In genomic region chr12:105352940-105353635, GRCh38 we compare ENCODE assay signal across 15 cellular contexts. TPM values are rescaled to one million over a fixed set of nuclear protein-coding genes. Genes with fewer than 3 reads are reported as not detected.
DNase-seq lines count a peak whose midpoint lies in the region; ATAC-seq and TF ChIP-seq lines count a peak whose summit lies in the region.
"Had no signal": no experiment of that assay in that cellular context is flagged by ENCODE, and none has a peak within 500 bp of the region (broad histone marks: within the 10 kb centered on the region; RNA-seq: fewer than 3 reads in every experiment).

No MANE protein-coding gene starts in this region.

- no TSS peak for BruUV-seq in PC-3 (replicated peaks; lab: Mats Ljungman, UMichigan)

- peak overlapping the region; percentile 61 for H3K4me2 ChIP-seq in PC-3 (ENCODE audit: low read length)

- H3K4me1 ChIP-seq in right cardiac atrium (ENCODE audit: control insufficient read depth, insufficient read depth, low read length) (no peaks in the 10 kb centered on the region), PC-3 (ENCODE audit: insufficient read depth, low read length) (peaks cover 37% of the 10 kb centered on the region), iPS-20b (ENCODE audit: insufficient read depth, low read length) (peaks cover 12% of the 10 kb centered on the region; the same call in 1 of the 2 replicates), tibial artery (peaks cover 0 to 98% (median 52%) of the 10 kb centered on the region in 4 donors)

- intact Hi-C loops in right cardiac atrium (cut with DNase I) (no loop called here), Right ventricle myocardium superior (cut with DNase I) (no loop called here), PC-3 (cut with micrococcal nuclease) (no loop called here), tibial artery (cut with DNase I; ENCODE audit: low total_unique reads) (no loop called here)

- POLR2A ChIA-PET in PC-3 (lab: Charles Lee; ENCODE audit: unreplicated experiment), result interaction anchor here (0.6 to 1.0 kb wide), 4 partner anchors 101 to 841 kb away, joined by 3 to 6 read pairs (median 4); partner anchors contain the start of gene APPL2

- ATAC-seq in right cardiac atrium, result peak; percentile 64 to 79
- no peak for ATAC-seq in Right ventricle myocardium superior (ENCODE audit: poor library complexity)
- peak; percentile 85 for ATAC-seq in PC-3
- no peak for ATAC-seq in HG03159 (IDR thresholded peaks at IDR 0.05; ENCODE audit: unreplicated experiment)

- H3K9ac ChIP-seq in PC-3 (ENCODE audit: low read length) (no peak overlapping the region), iPS-20b (ENCODE audit: low read depth, low read length) (no peak overlapping the region)

- no peaks in the 10 kb centered on the region for H3K9me3 ChIP-seq in right cardiac atrium (ENCODE audit: control insufficient read depth, low read length)
- H3K9me3 ChIP-seq in PC-3 (ENCODE audit: low read length), result no peaks in the 10 kb centered on the region
- no peaks in the 10 kb centered on the region for H3K9me3 ChIP-seq in iPS-20b (ENCODE audit: insufficient read depth, low read depth, low read length)
- no peaks in the 10 kb centered on the region for H3K9me3 ChIP-seq in tibial artery
- H3K9me3 ChIP-seq: tibial nerve had no signal

- peaks cover 5% of the 10 kb centered on the region for H3F3A ChIP-seq in PC-3 (ENCODE audit: low read length, unreplicated experiment)

- WGBS in right cardiac atrium, result 57% methylated on average over 9 of the region's 9 CpGs

- H3K9me2 ChIP-seq in PC-3 (replicated peaks; ENCODE audit: low read length), result no peaks in the 10 kb centered on the region

- H4K20me1 ChIP-seq in PC-3 (ENCODE audit: low read length), result no peaks in the 10 kb centered on the region

- DNase-seq in right cardiac atrium, result no peak
- no peak for DNase-seq in Right ventricle myocardium superior
- peak; percentile 86 for DNase-seq in PC-3
- DNase-seq in tibial artery, result no peak
- no peak for DNase-seq in substantia nigra (lab: John Stamatoyannopoulos, UW)
- no peak for DNase-seq in CD1c-positive myeloid dendritic cell (ENCODE audit: extremely low spot score)
- DNase-seq: activated CD4-positive, alpha-beta memory T cell treated with anti-CD3 and anti-CD28 coated beads for 36 hours; AML-193; KBM-7; NK-92 treated with Interleukin-12 subunit alpha and Interleukin-12 subunit beta, amount 100 ng/mL, for 24 hours; T-helper 1 cell had no signal

- H3K27ac ChIP-seq in right cardiac atrium (ENCODE audit: low read length) (no peak overlapping the region), PC-3 (ENCODE audit: low read length) (peak overlapping the region; percentile 26), iPS-20b (ENCODE audit: low read length) (no peak overlapping the region), tibial artery (peak overlapping the region; percentile 43 to 77), substantia nigra (ENCODE audit: low read depth, low read length, poor library complexity, severe bottlenecking) (no peak overlapping the region)

- peak overlapping the region; percentile 48 for H2AFZ ChIP-seq in PC-3 (ENCODE audit: low read length)

- H3K79me2 ChIP-seq in PC-3 (ENCODE audit: low read length), result peaks cover 29% of the 10 kb centered on the region

- TF ChIP-seq CTCF in PC-3 (conservative IDR thresholded peaks at IDR 0.05; ENCODE audit: low read depth, low read length), result no peak
- TF ChIP-seq CTCF in tibial artery (IDR thresholded peaks at IDR 0.05), result no peak

- no peaks in the 10 kb centered on the region for H3K27me3 ChIP-seq in right cardiac atrium (ENCODE audit: control insufficient read depth, insufficient read depth)
- H3K27me3 ChIP-seq in PC-3 (ENCODE audit: low read length), result no peaks in the 10 kb centered on the region
- H3K27me3 ChIP-seq in iPS-20b (ENCODE audit: insufficient read depth, low read length), result no peaks in the 10 kb centered on the region
- no peaks in the 10 kb centered on the region for H3K27me3 ChIP-seq in tibial artery
- H3K27me3 ChIP-seq: tibial nerve had no signal

- H3K36me3 ChIP-seq in PC-3 (ENCODE audit: low read depth, low read length) (peaks cover 5% of the 10 kb centered on the region; the same call in 1 of the 2 replicates), iPS-20b (ENCODE audit: insufficient read depth, low read depth, low read length) (no peaks in the 10 kb centered on the region), tibial artery (no peaks in the 10 kb centered on the region)
- H3K36me3 ChIP-seq: tibial nerve had no signal

- no peak overlapping the region for H3K4me3 ChIP-seq in right cardiac atrium (ENCODE audit: low read length)
- H3K4me3 ChIP-seq in PC-3 (ENCODE audit: low read length), result peak overlapping the region; percentile 12; the same call in 1 of the 2 replicates
- peak overlapping the region; percentile 15; the same call in 1 of the 2 replicates for H3K4me3 ChIP-seq in iPS-20b (ENCODE audit: low read length)
- H3K4me3 ChIP-seq in tibial artery, result peak overlapping the region in 1 of 2 donors; percentile 13
- H3K4me3 ChIP-seq: lung had no signal

- CTCF ChIA-PET in PC-3 (lab: Charles Lee), result interaction anchor here (0.6 to 1.5 kb wide), 2 partner anchors 14 to 16 kb away, joined by 3 to 10 read pairs; no protein-coding TSS in a partner anchor

RNA-seq across cellular contexts. Expression of gene C12orf75, which starts 22.6 kb away (rescaled TPM):
- total RNA-seq in right cardiac atrium, result 1 to 10 TPM; 1.5 to 1.8 (median 1.6) TPM
- polyA plus RNA-seq in right cardiac atrium, result 2.1 TPM
- total RNA-seq in Right ventricle myocardium superior, result 0.97 TPM
- 144 and 160 TPM in 2 replicates for total RNA-seq in PC-3 (2014; rRNA removed)

Comparison
In these comparisons a context has a peak if more than half of its experiments do, and no peak if none do; other contexts are left out.
1. ATAC-seq: peak in right cardiac atrium (2 of 2) and PC-3 (single experiment); none in Right ventricle myocardium superior (single experiment) and HG03159 (single experiment).
2. H3K27ac ChIP-seq: peak in PC-3 (single experiment) and tibial artery (2 of 2); none in right cardiac atrium (single experiment), iPS-20b (single experiment) and substantia nigra (single experiment).
3. RNA of gene C12orf75, which starts 22.6 kb away (total RNA-seq): 144 to 160 TPM in PC-3; 1.5 to 1.8 TPM in right cardiac atrium and 0.97 TPM in Right ventricle myocardium superior (single experiment); every median in the first group is over 10 times any median in the second.